8 cellular contexts compared by ENCODE assay signal in the genomic region with DNA sequence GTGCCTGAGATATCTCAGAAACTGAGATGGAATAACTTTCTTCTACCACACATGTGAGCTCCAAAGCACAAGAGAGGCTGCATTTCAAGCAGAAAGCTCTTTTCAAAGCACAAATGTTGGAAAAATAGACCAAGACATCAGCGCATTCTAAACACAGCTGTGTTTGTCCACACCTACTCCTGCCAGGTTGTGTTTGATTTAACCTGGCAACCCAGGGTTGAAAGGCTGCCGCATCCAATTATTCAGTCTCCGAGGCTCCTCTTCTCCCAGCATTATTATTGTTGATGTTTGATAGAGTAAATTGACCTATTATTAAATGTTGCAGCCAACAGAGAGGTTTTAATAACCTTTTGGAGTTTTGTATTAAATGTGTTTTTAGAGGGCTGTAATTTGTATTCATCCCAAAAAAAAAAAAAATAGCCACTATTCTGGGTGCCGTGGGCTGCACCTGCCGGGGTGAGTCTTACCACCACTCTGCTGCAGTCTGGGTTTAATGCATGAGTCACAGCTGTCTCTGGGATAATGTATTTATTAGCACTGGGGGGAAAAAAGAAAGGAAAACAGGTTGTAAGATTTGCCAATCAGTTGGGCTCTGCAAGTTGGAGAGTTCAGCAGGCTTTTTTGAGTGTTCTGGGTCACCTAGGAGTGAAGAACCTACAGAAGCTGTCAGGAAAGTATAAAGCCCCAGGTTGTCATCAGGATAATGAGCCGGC.
DNase-seq lines count a peak whose midpoint lies in the region; ATAC-seq and TF ChIP-seq lines count a peak whose summit lies in the region.

No MANE protein-coding gene starts in this region.

- no peaks in the 10 kb centered on the region for H3K4me1 Mint-ChIP-seq in activated CD8-positive, alpha-beta T cell treated with anti-CD3 and anti-CD28 coated beads for 36 hours (ENCODE audit: low read depth)

- H3K9me3 Mint-ChIP-seq in activated CD8-positive, alpha-beta T cell treated with anti-CD3 and anti-CD28 coated beads for 36 hours: no peaks in the 10 kb centered on the region

- peaks cover 5% of the 10 kb centered on the region for H3K4me1 ChIP-seq in colonic mucosa
- peaks cover 17% of the 10 kb centered on the region for H3K4me1 ChIP-seq in neuron (ENCODE audit: insufficient read depth, low read length)

- H3K36me3 ChIP-seq in colonic mucosa (no peaks in the 10 kb centered on the region), neuron (ENCODE audit: insufficient read depth, low read length) (no peaks in the 10 kb centered on the region)

- peak overlapping the region; percentile 14 for H2AFZ ChIP-seq in neuron (ENCODE audit: low read depth, low read length)

- ATAC-seq in activated CD8-positive, alpha-beta T cell treated with anti-CD3 and anti-CD28 coated beads for 36 hours: no peak
- ATAC-seq in GM21717 (IDR thresholded peaks at IDR 0.05; ENCODE audit: unreplicated experiment): no peak

- H3K27ac ChIP-seq in colonic mucosa: peak overlapping the region; percentile 82

- no peak overlapping the region for H3K9ac ChIP-seq in colonic mucosa (ENCODE audit: low read depth in 2 of 2, low read length in 2 of 2)

- CTCF ChIA-PET in activated CD8-positive, alpha-beta T cell treated with anti-CD3 and anti-CD28 coated beads for 36 hours (lab: Charles Lee): interaction anchor here (1.2 to 2.9 kb wide), 2 partner anchors 11 to 39 kb away, joined by 3 to 7 read pairs; no protein-coding TSS in a partner anchor

- no peaks in the 10 kb centered on the region for H3K27me3 Mint-ChIP-seq in activated CD8-positive, alpha-beta T cell treated with anti-CD3 and anti-CD28 coated beads for 36 hours

- DNase-seq in DMS53 treated with DMSO at 0.1 percent for 48 hours (lab: John Stamatoyannopoulos, UW; ENCODE audit: unreplicated experiment): peak; percentile 92
- peak; percentile 41 for DNase-seq in NCI-H2196 (lab: John Stamatoyannopoulos, UW; ENCODE audit: unreplicated experiment)
- no peak for DNase-seq in colonic mucosa
- no peak for DNase-seq in NCI-H524 (lab: John Stamatoyannopoulos, UW)
- no peak for DNase-seq in activated gamma-delta T cell (lab: John Stamatoyannopoulos, UW)
- DNase-seq in activated CD8-positive, alpha-beta T cell treated with anti-CD3 and anti-CD28 coated beads for 36 hours: no peak

- no peak overlapping the region for H3K27ac Mint-ChIP-seq in activated CD8-positive, alpha-beta T cell treated with anti-CD3 and anti-CD28 coated beads for 36 hours

- no peak overlapping the region for H3K4me3 Mint-ChIP-seq in activated CD8-positive, alpha-beta T cell treated with anti-CD3 and anti-CD28 coated beads for 36 hours

- H3K4me3 ChIP-seq in colonic mucosa: no peak overlapping the region
- peak overlapping the region; percentile 6 for H3K4me3 ChIP-seq in neuron (ENCODE audit: low read length)

- POLR2A ChIA-PET in activated CD8-positive, alpha-beta T cell treated with anti-CD3 and anti-CD28 coated beads for 36 hours (lab: Charles Lee): no interaction called here

- no peaks in the 10 kb centered on the region for H3K9me3 ChIP-seq in colonic mucosa
- no peaks in the 10 kb centered on the region for H3K9me3 ChIP-seq in neuron (ENCODE audit: low read length)

- no peak for TF ChIP-seq CTCF in colonic mucosa (IDR thresholded peaks at IDR 0.05)
- no peak for TF ChIP-seq CTCF in activated CD8-positive, alpha-beta T cell treated with anti-CD3 and anti-CD28 coated beads for 36 hours (IDR thresholded peaks at IDR 0.05)

- intact Hi-C loops in colonic mucosa (cut with DNase I): no loop called here
- intact Hi-C loops in activated CD8-positive, alpha-beta T cell treated with anti-CD3 and anti-CD28 coated beads for 36 hours (cut with micrococcal nuclease): no loop called here

- no peaks in the 10 kb centered on the region for H3K36me3 Mint-ChIP-seq in activated CD8-positive, alpha-beta T cell treated with anti-CD3 and anti-CD28 coated beads for 36 hours (ENCODE audit: low read depth)

- no peaks in the 10 kb centered on the region for H3K27me3 ChIP-seq in colonic mucosa
- H3K27me3 ChIP-seq in neuron (ENCODE audit: insufficient read depth, low read length): no peaks in the 10 kb centered on the region

Comparison
In these comparisons a context has a peak if more than half of its experiments do, and no peak if none do; other contexts are left out.
1. DNase-seq: peak in DMS53 treated with DMSO at 0.1 percent for 48 hours (single experiment) and NCI-H2196 (single experiment); none in colonic mucosa (single experiment), NCI-H524 (0 of 2), activated gamma-delta T cell (single experiment) and activated CD8-positive, alpha-beta T cell treated with anti-CD3 and anti-CD28 coated beads for 36 hours (single experiment).